Comparison of ENCODE assay signal across 1 cellular context in genomic region chr9:100098241-100098886, GRCh38.
TF ChIP-seq lines count a peak whose summit lies in the region.

No MANE protein-coding gene starts in this region.

TF ChIP-seq in K562, 482 proteins besides CTCF, POLR2A, EP300 and RAD21 (continued from another document):
- TF ChIP-seq SUPT5H (IDR thresholded peaks at IDR 0.05) = no peak
- peak; percentile 66 for TF ChIP-seq THRA (IDR thresholded peaks at IDR 0.05)
- no peak for TF ChIP-seq ZFP91 (CRISPR knock-in tag; IDR thresholded peaks at IDR 0.05)
- TF ChIP-seq MECOM (CRISPR knock-in tag; IDR thresholded peaks at IDR 0.05) = no peak
- peak; percentile 71; the same call in 1 of the 2 replicates for TF ChIP-seq ELF2 (CRISPR knock-in tag; IDR thresholded peaks at IDR 0.05)
- TF ChIP-seq LCOR (CRISPR knock-in tag; IDR thresholded peaks at IDR 0.05) = peak; percentile 1; the same call in 1 of the 2 replicates
- peak in 1 of 2 experiments; percentile 77; a peak in 1 of 4 replicates for TF ChIP-seq TEAD1 (CRISPR knock-in tag; IDR thresholded peaks at IDR 0.05)
- no peak for TF ChIP-seq HEY1 (CRISPR knock-in tag; IDR thresholded peaks at IDR 0.05; ENCODE audit: borderline replicate concordance)
- TF ChIP-seq SAP30 (IDR thresholded peaks at IDR 0.05; ENCODE audit: borderline replicate concordance, insufficient read depth, low read depth, low read length, poor library complexity, severe bottlenecking) = peak; percentile 93
- TF ChIP-seq JUN (IDR thresholded peaks at IDR 0.05; ENCODE audit: borderline replicate concordance, low read depth, low read length) = no peak
- TF ChIP-seq JUN (CRISPR knock-in tag; IDR thresholded peaks at IDR 0.05; ENCODE audit: borderline replicate concordance) = peak; percentile 80
- TF ChIP-seq NONO (IDR thresholded peaks at IDR 0.05; ENCODE audit: low read depth in 2 of 2, low read length in 1 of 2) = no peak
- TF ChIP-seq SMARCA5 (IDR thresholded peaks at IDR 0.05) = 0 out of 2 replicates have a peak, but pooled peaks have one; percentile 25
- no peak for TF ChIP-seq ZNF444 (CRISPR knock-in tag; IDR thresholded peaks at IDR 0.05)
- no peak for TF ChIP-seq TCF7 (IDR thresholded peaks at IDR 0.05; ENCODE audit: borderline replicate concordance)
- TF ChIP-seq ZNF140 (CRISPR knock-in tag; IDR thresholded peaks at IDR 0.05) = no peak
- peak; percentile 42; the same call in 1 of the 2 replicates for TF ChIP-seq SMARCE1 (IDR thresholded peaks at IDR 0.05)
- TF ChIP-seq SMARCA4 (IDR thresholded peaks at IDR 0.05) = 0 out of 2 replicates have a peak, but pooled peaks have one; percentile 10
- no peak for TF ChIP-seq CBX5 (IDR thresholded peaks at IDR 0.05; ENCODE audit: borderline replicate concordance, low read depth)
- TF ChIP-seq TAF7 (tag; IDR thresholded peaks at IDR 0.05) = peak; percentile 46
- TF ChIP-seq ZNF398 (CRISPR knock-in tag; IDR thresholded peaks at IDR 0.05) = no peak
- TF ChIP-seq FOXP1 (CRISPR knock-in tag; IDR thresholded peaks at IDR 0.05) = peak; percentile 70; the same call in 1 of the 2 replicates
- no peak for TF ChIP-seq ATF1 (CRISPR knock-in tag; IDR thresholded peaks at IDR 0.05)
- no peak for TF ChIP-seq ATF1 (tag; IDR thresholded peaks at IDR 0.05)
- TF ChIP-seq POLR3A (IDR thresholded peaks at IDR 0.05; ENCODE audit: borderline replicate concordance, extremely low read depth, insufficient read depth, insufficient read length) = no peak
- TF ChIP-seq RAD51 (IDR thresholded peaks at IDR 0.05; ENCODE audit: borderline replicate concordance, low read depth) = no peak
- peak; percentile 66; the same call in 1 of the 2 replicates for TF ChIP-seq TGIF2 (CRISPR knock-in tag; IDR thresholded peaks at IDR 0.05)
- 0 out of 2 replicates have a peak, but pooled peaks have one; percentile 3 for TF ChIP-seq ZNF263 (CRISPR knock-in tag; IDR thresholded peaks at IDR 0.05; ENCODE audit: borderline replicate concordance)
- no peak for TF ChIP-seq RFX5 (IDR thresholded peaks at IDR 0.05; ENCODE audit: low read depth, low read length)
- TF ChIP-seq ATF6 (CRISPR knock-in tag; IDR thresholded peaks at IDR 0.05) = no peak
- TF ChIP-seq ZNF584 (CRISPR knock-in tag; IDR thresholded peaks at IDR 0.05; ENCODE audit: low read depth) = 0 out of 2 replicates have a peak, but pooled peaks have one; percentile 18
- TF ChIP-seq ZKSCAN8 (CRISPR knock-in tag; IDR thresholded peaks at IDR 0.05) = 0 out of 2 replicates have a peak, but pooled peaks have one; percentile 11
